In genomic region chr6:136224974-136225373, GRCh38 we compare ENCODE assay signal across 7 cellular contexts. TPM values are rescaled to one million over a fixed set of nuclear protein-coding genes. Genes with fewer than 3 reads are reported as not detected.
DNase-seq lines count a peak whose midpoint lies in the region; ATAC-seq, FAIRE-seq and TF ChIP-seq lines count a peak whose summit lies in the region.
"Not testable (repeated sequence)": the region's sequence is repeated elsewhere in the genome, so short reads cannot be mapped to it uniquely, and the experiment has no call there.

No MANE protein-coding gene starts in this region.

- FAIRE-seq in A549 (lab: Jason Lieb, UNC); K562 (lab: Jason Lieb, UNC); endothelial cell of umbilical vein (lab: Jason Lieb, UNC): not testable (repeated sequence)

- not testable (repeated sequence) for H3K4me3 ChIP-seq in A549; HEK293 (ENCODE audit: low read depth, low read length); IMR-90 (ENCODE audit: insufficient read depth, low read depth, low read length); PC-3 (ENCODE audit: low read length); K562; endothelial cell of umbilical vein (replicated peaks in 1 of 3; ENCODE audit: insufficient read depth in 1 of 3, low read depth in 1 of 3, low read length in 3 of 3); mesenchymal stem cell (ENCODE audit: insufficient read depth in 1 of 2, low read depth in 1 of 2, low read length in 2 of 2)

- H3K79me1 ChIP-seq in IMR-90 (ENCODE audit: low read depth in 1 of 2, low read length in 2 of 2); mesenchymal stem cell (replicated peaks; ENCODE audit: low read length, poor library complexity, severe bottlenecking): not testable (repeated sequence)

- H2AK5ac ChIP-seq in IMR-90 (ENCODE audit: low read depth, low read length) (peak overlapping the region; percentile 67; the same call in 1 of the 2 replicates), mesenchymal stem cell (ENCODE audit: low read length, severe bottlenecking) (peak overlapping the region; percentile 59)

- peak overlapping the region; percentile 62; the same call in 2 of the 3 replicates for H2BK15ac ChIP-seq in IMR-90 (ENCODE audit: low read depth, low read length)
- not testable (repeated sequence) for H2BK15ac ChIP-seq in mesenchymal stem cell (ENCODE audit: low read depth, poor library complexity, severe bottlenecking)

- not testable (repeated sequence) for H3K79me2 ChIP-seq in PC-3 (ENCODE audit: low read length); K562 (ENCODE audit: control insufficient read depth, insufficient read depth, low read length); endothelial cell of umbilical vein (ENCODE audit: control insufficient read depth, insufficient read depth, low read length)

- H3K23ac ChIP-seq in IMR-90 (ENCODE audit: low read depth, low read length); mesenchymal stem cell (ENCODE audit: low read length in 2 of 2): not testable (repeated sequence)

- not testable (repeated sequence) for ATAC-seq in A549; IMR-90 (ENCODE audit: low read depth); PC-3; K562

- BruUV-seq in IMR-90 (replicated peaks; lab: Mats Ljungman, UMichigan); K562 (replicated peaks; lab: Mats Ljungman, UMichigan): not testable (repeated sequence)
- BruUV-seq in PC-3 (replicated peaks; lab: Mats Ljungman, UMichigan) (TSS peak; percentile 33), endothelial cell of umbilical vein (replicated peaks; lab: Mats Ljungman, UMichigan) (TSS peak; percentile 41)

- H3K14ac ChIP-seq in IMR-90 (replicated peaks; ENCODE audit: low read depth, low read length); mesenchymal stem cell (ENCODE audit: low read length in 2 of 2): not testable (repeated sequence)

- not testable (repeated sequence) for H3K56ac ChIP-seq in IMR-90 (ENCODE audit: extremely low read depth, insufficient read depth, low read length)

- H2BK20ac ChIP-seq in IMR-90 (ENCODE audit: low read depth, low read length): peak overlapping the region; percentile 47; the same call in 1 of the 2 replicates

- not testable (repeated sequence) for H3K27me3 ChIP-seq in IMR-90 (ENCODE audit: control insufficient read depth, insufficient read depth, low read length); PC-3 (ENCODE audit: low read length); K562 (ENCODE audit: control insufficient read depth in 2 of 2, insufficient read depth in 2 of 2, low read length in 2 of 2); endothelial cell of umbilical vein (ENCODE audit: control insufficient read depth in 2 of 2, insufficient read depth in 2 of 2, low read length in 2 of 2); mesenchymal stem cell (ENCODE audit: control insufficient read depth in 1 of 2, insufficient read depth in 1 of 2, low read length in 2 of 2)

- not testable (repeated sequence) for TF ChIP-seq POLR2A in A549 (IDR thresholded peaks at IDR 0.05; ENCODE audit: low read length); IMR-90 (IDR thresholded peaks at IDR 0.05; ENCODE audit: low read depth, low read length); K562 (conservative IDR thresholded peaks at IDR 0.05); endothelial cell of umbilical vein (IDR thresholded peaks at IDR 0.05; ENCODE audit: low read depth, low read length)

- H2BK12ac ChIP-seq in mesenchymal stem cell (ENCODE audit: low read length in 2 of 2): not testable (repeated sequence)

- not testable (repeated sequence) for H3K4me2 ChIP-seq in A549; IMR-90 (ENCODE audit: low read depth, low read length); PC-3 (ENCODE audit: low read length); K562 (ENCODE audit: insufficient read depth, low read length); endothelial cell of umbilical vein (ENCODE audit: insufficient read depth, low read length); mesenchymal stem cell (ENCODE audit: low read length, poor library complexity, severe bottlenecking)

- H2AK9ac ChIP-seq in IMR-90 (replicated peaks; ENCODE audit: low read depth, low read length, poor library complexity): not testable (repeated sequence)

- POLR2A ChIA-PET in A549 (lab: Yijun Ruan, JAX); HEK293 (lab: Yijun Ruan, JAX); IMR-90 (lab: Charles Lee; ENCODE audit: unreplicated experiment); PC-3 (lab: Charles Lee; ENCODE audit: unreplicated experiment); endothelial cell of umbilical vein (lab: Charles Lee): not testable (repeated sequence)
- POLR2A ChIA-PET in K562 (lab: Yijun Ruan, JAX): interaction anchor here (1.0 kb wide), 1 partner anchor 65 kb away, joined by 3 read pairs; the partner anchor contains the start of gene BCLAF1

- H4K91ac ChIP-seq in IMR-90 (ENCODE audit: insufficient read depth, low read depth, low read length); mesenchymal stem cell (ENCODE audit: low read length): not testable (repeated sequence)

- not testable (repeated sequence) for H4K20me1 ChIP-seq in IMR-90 (ENCODE audit: insufficient read depth, low read length); PC-3 (ENCODE audit: low read length); K562 (replicated peaks; ENCODE audit: control insufficient read depth, insufficient read depth, low read length); endothelial cell of umbilical vein (replicated peaks; ENCODE audit: control insufficient read depth, extremely low read depth, insufficient read depth, low read length)

- H3K9me3 ChIP-seq in A549; HEK293 (ENCODE audit: control insufficient read depth, insufficient read depth, low read depth, low read length); IMR-90 (ENCODE audit: control insufficient read depth, insufficient read depth, low read length); PC-3 (ENCODE audit: low read length); K562 (replicated peaks; ENCODE audit: control insufficient read depth, insufficient read depth, low read depth, low read length); endothelial cell of umbilical vein (replicated peaks; ENCODE audit: control insufficient read depth, insufficient read depth, low read length); mesenchymal stem cell (ENCODE audit: control insufficient read depth, low read length): not testable (repeated sequence)

- not testable (repeated sequence) for H3K9ac ChIP-seq in IMR-90 (ENCODE audit: low read depth, low read length); PC-3 (ENCODE audit: low read length); K562 (ENCODE audit: insufficient read depth in 1 of 2, low read depth in 2 of 2, low read length in 2 of 2); endothelial cell of umbilical vein (replicated peaks; ENCODE audit: extremely low read depth, insufficient read depth, low read length); mesenchymal stem cell (ENCODE audit: low read length)

- H2BK120ac ChIP-seq in IMR-90 (ENCODE audit: low read depth, low read length): peak overlapping the region; percentile 34; the same call in 1 of the 2 replicates
- H2BK120ac ChIP-seq in mesenchymal stem cell (ENCODE audit: low read depth, low read length): not testable (repeated sequence)

- H3K4ac ChIP-seq in IMR-90 (ENCODE audit: low read depth, low read length); mesenchymal stem cell (ENCODE audit: low read depth in 1 of 2, low read length in 2 of 2): not testable (repeated sequence)

- in situ Hi-C loops in IMR-90 (cut with MboI; ENCODE audit: low sequenced_read_pairs): loop anchor here (5.0 kb wide), 1 partner anchor 688 kb away; no protein-coding TSS in a partner anchor
- in situ Hi-C loops in K562 (cut with MboI): loop anchor here (10.0 kb wide), 2 partner anchors 690 to 770 kb away; no protein-coding TSS in a partner anchor

- not testable (repeated sequence) for H3K9me1 ChIP-seq in IMR-90 (ENCODE audit: insufficient read depth, low read length); K562 (ENCODE audit: control insufficient read depth, insufficient read depth, low read length); endothelial cell of umbilical vein (replicated peaks; ENCODE audit: control insufficient read depth, extremely low read depth, insufficient read depth, low read length)

- intact Hi-C loops in IMR-90 (cut with micrococcal nuclease) (loop anchor here (5.0 to 10.0 kb wide), 4 partner anchors 208 to 490 kb away; partner anchors contain the start of gene PDE7B), PC-3 (cut with micrococcal nuclease) (loop anchor here (10.0 kb wide), 1 partner anchor 290 kb away; no protein-coding TSS in a partner anchor), K562 (cut with micrococcal nuclease) (loop anchor here (5.0 to 10.0 kb wide), 2 partner anchors 193 to 290 kb away; no protein-coding TSS in a partner anchor), endothelial cell of umbilical vein (cut with micrococcal nuclease) (loop anchor here (1.0 kb wide), 1 partner anchor 374 kb away; the partner anchor contains the start of gene PDE7B)

- not testable (repeated sequence) for H3K9me2 ChIP-seq in PC-3 (replicated peaks; ENCODE audit: low read length)

- CTCF ChIA-PET in A549 (lab: Yijun Ruan, JAX) (interaction anchor here (3.5 kb wide), 1 partner anchor 11 kb away, joined by 39 read pairs; no protein-coding TSS in a partner anchor), IMR-90 (lab: Yijun Ruan, JAX) (interaction anchor here (0.8 kb wide), 1 partner anchor 175 kb away, joined by 3 read pairs; no protein-coding TSS in a partner anchor), K562 (lab: Yijun Ruan, JAX; ENCODE audit: low intra/inter-chr PET ratio) (interaction anchor here (1.6 to 3.0 kb wide), 2 partner anchors 689 to 773 kb away, joined by 6 to 19 read pairs; no protein-coding TSS in a partner anchor), endothelial cell of umbilical vein (lab: Charles Lee) (interaction anchor here (1.3 kb wide), 1 partner anchor 93 kb away, joined by 3 read pairs; no protein-coding TSS in a partner anchor)
- CTCF ChIA-PET in HEK293 (lab: Yijun Ruan, JAX); PC-3 (lab: Charles Lee): not testable (repeated sequence)

- WGBS in A549 (ENCODE audit: missing lambda C conversion rate): 87% methylated on average over 4 of the region's 4 CpGs
- WGBS in IMR-90 (ENCODE audit: extremely low coverage in 2 of 2, insufficient read length in 1 of 2), 2 experiments: no CpG with 5 or more reads among the region's 4 CpGs
- WGBS in K562 (ENCODE audit: insufficient coverage, low coverage, missing lambda C conversion rate): 55% methylated on average over 4 of the region's 4 CpGs
- WGBS in mesenchymal stem cell: 100% methylated on average over 4 of the region's 4 CpGs

- H3K36me3 ChIP-seq in HEK293 (ENCODE audit: control insufficient read depth in 2 of 2, insufficient read depth in 1 of 2, low read length in 2 of 2); IMR-90 (ENCODE audit: control insufficient read depth, insufficient read depth, low read length); PC-3 (ENCODE audit: low read depth, low read length); K562 (ENCODE audit: control insufficient read depth, insufficient read depth, low read length); endothelial cell of umbilical vein (ENCODE audit: control insufficient read depth in 2 of 2, extremely low read depth in 1 of 2, insufficient read depth in 2 of 2, low read length in 2 of 2); mesenchymal stem cell (ENCODE audit: control insufficient read depth in 1 of 2, insufficient read depth in 2 of 2, low read depth in 1 of 2, low read length in 2 of 2): not testable (repeated sequence)

- not testable (repeated sequence) for H2BK5ac ChIP-seq in IMR-90 (ENCODE audit: low read depth, low read length, poor library complexity, severe bottlenecking); mesenchymal stem cell (ENCODE audit: low read depth, low read length, poor library complexity, severe bottlenecking)

- DNase-seq in A549 (ENCODE audit: low read depth in 1 of 2, low spot score in 1 of 2); IMR-90; PC-3; K562 (ENCODE audit: extremely low read depth in 1 of 4, low spot score in 3 of 4); endothelial cell of umbilical vein (ENCODE audit: low read depth, low spot score); mesenchymal stem cell: not testable (repeated sequence)

- TF ChIP-seq EP300 in A549 (IDR thresholded peaks at IDR 0.05); K562 (IDR thresholded peaks at IDR 0.05; ENCODE audit: low read length): not testable (repeated sequence)

- 0 out of 2 replicates have a peak overlapping the region, but pooled peaks have one; percentile 29 for H4K5ac ChIP-seq in IMR-90 (ENCODE audit: low read depth, low read length)

- peak overlapping the region in 1 of 2 experiments; percentile 66; a peak in 1 of 4 replicates for H4K8ac ChIP-seq in IMR-90 (ENCODE audit: low read depth in 2 of 2, low read length in 2 of 2)
- not testable (repeated sequence) for H4K8ac ChIP-seq in mesenchymal stem cell (ENCODE audit: low read length)

- H3K27ac ChIP-seq in A549: peak overlapping the region; percentile 87 to 93
- H3K27ac ChIP-seq in HEK293 (ENCODE audit: extremely low read depth, low read depth, low read length); IMR-90 (ENCODE audit: insufficient read depth, low read length); PC-3 (ENCODE audit: low read length); K562 (ENCODE audit: extremely low read depth, low read depth, low read length); endothelial cell of umbilical vein (ENCODE audit: insufficient read depth, low read depth, low read length); mesenchymal stem cell (ENCODE audit: low read length, poor library complexity, severe bottlenecking): not testable (repeated sequence)

- dilution Hi-C loops in IMR-90 (cut with HindIII; ENCODE audit: low sequenced_read_pairs, unreplicated experiment); endothelial cell of umbilical vein (cut with MboI; ENCODE audit: extremely low pct_ligation_motif_present, low sequenced_read_pairs): not testable (repeated sequence)

- not testable (repeated sequence) for TF ChIP-seq RAD21 in A549 (conservative IDR thresholded peaks at IDR 0.05 in 1 of 2, IDR thresholded peaks at IDR 0.05 in 1 of 2); IMR-90 (IDR thresholded peaks at IDR 0.05; ENCODE audit: low read length); K562 (CRISPR knock-in tag; conservative IDR thresholded peaks at IDR 0.05 in 1 of 2, IDR thresholded peaks at IDR 0.05 in 1 of 2)

- peaks cover 13% of the 10 kb centered on the region; the same call in 2 of the 3 replicates for H3K4me1 ChIP-seq in A549
- H3K4me1 ChIP-seq in HEK293 (ENCODE audit: control insufficient read depth, insufficient read depth, low read length); IMR-90 (ENCODE audit: control insufficient read depth, insufficient read depth, low read length); PC-3 (ENCODE audit: insufficient read depth, low read length); endothelial cell of umbilical vein (ENCODE audit: control insufficient read depth, extremely low read depth, insufficient read depth, low read length); mesenchymal stem cell (ENCODE audit: control insufficient read depth, insufficient read depth, low read depth, low read length): not testable (repeated sequence)
- H3K4me1 ChIP-seq in K562 (replicated peaks in 1 of 2; ENCODE audit: control insufficient read depth in 2 of 2, insufficient read depth in 2 of 2, low read length in 2 of 2): peaks cover 5 to 14% of the 10 kb centered on the region in 2 experiments; a peak in 4 of 5 replicates

- H3F3A ChIP-seq in PC-3 (ENCODE audit: low read length, unreplicated experiment): not testable (repeated sequence)

- H2AFZ ChIP-seq in IMR-90 (replicated peaks; ENCODE audit: low read length, poor library complexity); PC-3 (ENCODE audit: low read length); K562 (ENCODE audit: low read depth, low read length); endothelial cell of umbilical vein (ENCODE audit: low read depth, low read length); mesenchymal stem cell (ENCODE audit: low read depth, low read length): not testable (repeated sequence)

- TF ChIP-seq CTCF in A549 (IDR thresholded peaks at IDR 0.05); HEK293 (tag by site-specific recombination; IDR thresholded peaks at IDR 0.05); IMR-90 (conservative IDR thresholded peaks at IDR 0.05; ENCODE audit: low read depth, low read length); PC-3 (conservative IDR thresholded peaks at IDR 0.05; ENCODE audit: low read depth, low read length); K562 (IDR thresholded peaks at IDR 0.05 in 2 of 3, conservative IDR thresholded peaks at IDR 0.05 in 1 of 3; ENCODE audit: insufficient read depth in 2 of 3, low read depth in 1 of 3, low read length in 3 of 3); endothelial cell of umbilical vein (IDR thresholded peaks at IDR 0.05; ENCODE audit: extremely low read depth in 1 of 2, insufficient read depth in 1 of 2, low read depth in 1 of 2, low read length in 2 of 2): not testable (repeated sequence)

- not testable (repeated sequence) for H3K18ac ChIP-seq in IMR-90 (ENCODE audit: low read depth, low read length); mesenchymal stem cell (ENCODE audit: low read depth in 1 of 2, low read length in 2 of 2)

RNA-seq across cellular contexts. Expression of gene MTFR2, which starts 25.1 kb away (rescaled TPM):
- polyA plus RNA-seq in A549 (2011; rRNA removed): 17.4 and 20.1 TPM in 2 replicates
- 17.4 and 17.6 TPM in 2 replicates for polyA plus RNA-seq in A549 (2012; cell fraction: cytosol; rRNA removed)
- 15.4 and 21.6 TPM in 2 replicates for polyA plus RNA-seq in A549 (2012; cell fraction: nucleus; rRNA removed)
- 11.3 to 11.8 TPM (median 11.6 TPM) in 3 replicates for polyA plus RNA-seq in A549 (2017; fragmentation: RNase III; extraction: RNeasy Plus Mini Kit Qiagen cat#74134 plus additional on column Dnase treatment)
- 13.5 and 16.9 TPM in 2 replicates for polyA minus RNA-seq in A549 (2011; rRNA and poly(A)+ RNA removed)
- 0.72 and 1.9 TPM in 2 replicates for total RNA-seq in IMR-90 (2012; rRNA removed)
- 6.0 and 7.2 TPM in 2 replicates for polyA plus RNA-seq in IMR-90 (2012; rRNA removed)
- 2.5 and 6.4 TPM in 2 replicates for polyA plus RNA-seq in IMR-90 (2012; cell fraction: cytosol; rRNA removed)
- 1.6 and 4.7 TPM in 2 replicates for polyA plus RNA-seq in IMR-90 (2012; cell fraction: nucleus; rRNA removed; ENCODE audit: low replicate concordance)
- 6.2 and 12.4 TPM in 2 replicates for total RNA-seq in PC-3 (2014; rRNA removed)
- 37.8 and 63.0 TPM in 2 replicates for total RNA-seq in K562 (2011; cell fraction: chromatin; rRNA removed; ENCODE audit: low replicate concordance)
- 19.2 and 24.3 TPM in 2 replicates for total RNA-seq in K562 (2011; cell fraction: nucleolus; rRNA removed)
- total RNA-seq in K562 (2011; cell fraction: nucleoplasm; rRNA removed): 26.3 and 35.2 TPM in 2 replicates
- total RNA-seq in K562 (2014; rRNA removed): 10.0 and 10.1 TPM in 2 replicates
- 25.0 and 31.3 TPM in 2 replicates for total RNA-seq in K562 (2014; rRNA removed; fragmentation: Illumina TruSeq; extraction: Trizol)
- total RNA-seq in K562 (2015; rRNA removed; fragmentation: Illumina TruSeq; extraction: Trizol): 17.2 and 17.3 TPM in 2 replicates
- total RNA-seq in K562 (2021): 25.7 and 29.1 TPM in 2 replicates
- 46.7 and 60.1 TPM in 2 replicates for polyA plus RNA-seq in K562 (2011; rRNA removed)
- 45.1 and 49.3 TPM in 2 replicates for polyA plus RNA-seq in K562 (2011; cell fraction: cytosol; rRNA removed)
- 41.8 and 51.2 TPM in 2 replicates for polyA plus RNA-seq in K562 (2011; cell fraction: nucleus; rRNA removed)
- 25.7 and 27.7 TPM in 2 replicates for polyA plus RNA-seq in K562 (2012)
- polyA plus RNA-seq in K562 (2014; fragmentation: Illumina TruSeq; extraction: Trizol): 44.7 and 63.3 TPM in 2 replicates
- 10 to 100 TPM; 45.9 to 49.7 TPM for polyA plus RNA-seq in K562 (2014; fragmentation: Nextera tagmentation; extraction: Ambion mirVana)
- polyA plus RNA-seq in K562 (2014; rRNA removed): 44.6 and 51.8 TPM in 2 replicates
- 33.7 and 33.9 TPM in 2 replicates for polyA minus RNA-seq in K562 (2011; rRNA and poly(A)+ RNA removed)
- 7.5 and 13.0 TPM in 2 replicates for polyA minus RNA-seq in K562 (2011; cell fraction: cytosol; rRNA and poly(A)+ RNA removed)
- 29.8 and 32.0 TPM in 2 replicates for polyA minus RNA-seq in K562 (2011; cell fraction: nucleus; rRNA and poly(A)+ RNA removed)
- 7.4 and 7.7 TPM in 2 replicates for total RNA-seq in endothelial cell of umbilical vein
- 7.8 and 8.7 TPM in 2 replicates for polyA plus RNA-seq in endothelial cell of umbilical vein
- polyA plus RNA-seq in endothelial cell of umbilical vein (2011; cell fraction: cytosol; rRNA removed): 11.0 and 13.5 TPM in 2 replicates
- polyA plus RNA-seq in endothelial cell of umbilical vein (2011; cell fraction: nucleus; rRNA removed): 7.2 and 11.0 TPM in 2 replicates
- 4.5 and 7.0 TPM in 2 replicates for polyA plus RNA-seq in endothelial cell of umbilical vein (2012)
- polyA minus RNA-seq in endothelial cell of umbilical vein: 9.2 and 10.2 TPM in 2 replicates
- polyA minus RNA-seq in endothelial cell of umbilical vein (2011; cell fraction: cytosol; rRNA and poly(A)+ RNA removed): 3.6 TPM
- 9.3 and 12.8 TPM in 2 replicates for polyA minus RNA-seq in endothelial cell of umbilical vein (2011; cell fraction: nucleus; rRNA and poly(A)+ RNA removed)
- polyA plus RNA-seq in mesenchymal stem cell (2013, experiment 1 of 2): 1.9 TPM
- 2.8 TPM for polyA plus RNA-seq in mesenchymal stem cell (2013, experiment 2 of 2)
